Comparison of ENCODE assay signal across 10 cellular contexts in genomic region chr19:8571006-8571411, GRCh38. TPM values are rescaled to one million over a fixed set of nuclear protein-coding genes. Genes with fewer than 3 reads are reported as not detected.
DNase-seq lines count a peak whose midpoint lies in the region; ATAC-seq and TF ChIP-seq lines count a peak whose summit lies in the region.
"Had no signal": no experiment of that assay in that cellular context is flagged by ENCODE, and none has a peak within 500 bp of the region (broad histone marks: within the 10 kb centered on the region; RNA-seq: fewer than 3 reads in every experiment).

No MANE protein-coding gene starts in this region.

- H2BK15ac ChIP-seq in mesendoderm (replicated peaks; ENCODE audit: low read depth) = no peak overlapping the region

- no peak overlapping the region for H2AK5ac ChIP-seq in mesendoderm (ENCODE audit: low read length)

- H3K36me3 ChIP-seq in right atrium auricular region (no peaks in the 10 kb centered on the region), heart right ventricle (no peaks in the 10 kb centered on the region), mesendoderm (ENCODE audit: control insufficient read depth, insufficient read depth, low read length) (no peaks in the 10 kb centered on the region)

- no peak overlapping the region for H3K56ac ChIP-seq in mesendoderm (ENCODE audit: low read length)

- H3K4me3 ChIP-seq in right atrium auricular region (no peak overlapping the region), heart right ventricle (peak overlapping the region in 1 of 10 donors; percentile 40), mesendoderm (ENCODE audit: low read length) (no peak overlapping the region)

- H3K9ac ChIP-seq in mesendoderm (ENCODE audit: low read length) = no peak overlapping the region

- no peak overlapping the region for H3K4me2 ChIP-seq in mesendoderm (ENCODE audit: low read length)

- H3K27me3 Mint-ChIP-seq in activated CD8-positive, alpha-beta T cell treated with anti-CD3 and anti-CD28 coated beads for 36 hours = no peaks in the 10 kb centered on the region

- 21 to 26% methylated on average over 5 of the region's 5 CpGs for WGBS in heart right ventricle, 2 donors
- no CpG with 5 or more reads among the region's 5 CpGs for WGBS in mesendoderm (ENCODE audit: extremely low coverage, insufficient coverage, low lambda C conversion rate)

- H3K18ac ChIP-seq in mesendoderm (ENCODE audit: low read length) = no peak overlapping the region

- intact Hi-C loops in Right ventricle myocardium inferior (cut with DNase I) = no loop called here
- intact Hi-C loops in activated CD8-positive, alpha-beta T cell treated with anti-CD3 and anti-CD28 coated beads for 36 hours (cut with micrococcal nuclease) = no loop called here
- intact Hi-C loops in heart right ventricle (cut with DNase I) = loop anchor here in 1 of 10 donors (10.0 kb wide), 1 partner anchor 46 kb away; no protein-coding TSS in a partner anchor

- no peaks in the 10 kb centered on the region for H3K79me2 ChIP-seq in mesendoderm (ENCODE audit: control insufficient read depth, insufficient read depth, low read length)

- H3K27ac Mint-ChIP-seq in activated CD8-positive, alpha-beta T cell treated with anti-CD3 and anti-CD28 coated beads for 36 hours = peak overlapping the region; percentile 96

- no peak overlapping the region for H4K8ac ChIP-seq in mesendoderm (ENCODE audit: low read depth, low read length)

- H2BK5ac ChIP-seq in mesendoderm (ENCODE audit: low read length) = no peak overlapping the region

- no peak for TF ChIP-seq CTCF in right atrium auricular region (IDR thresholded peaks at IDR 0.05)
- no peak for TF ChIP-seq CTCF in activated CD8-positive, alpha-beta T cell treated with anti-CD3 and anti-CD28 coated beads for 36 hours (IDR thresholded peaks at IDR 0.05)
- no peak for TF ChIP-seq CTCF in heart right ventricle (IDR thresholded peaks at IDR 0.05)

- H2BK120ac ChIP-seq in mesendoderm (ENCODE audit: low read depth, low read length) = no peak overlapping the region

- no peak overlapping the region for H3K4ac ChIP-seq in mesendoderm (ENCODE audit: low read depth, low read length)

- CTCF ChIA-PET in activated CD8-positive, alpha-beta T cell treated with anti-CD3 and anti-CD28 coated beads for 36 hours (lab: Charles Lee) = interaction anchor here (0.9 to 3.1 kb wide), 4 partner anchors 10 to 125 kb away, joined by 3 to 70 read pairs (median 6); partner anchors contain the start of gene ZNF414

- H3K9me3 ChIP-seq in right atrium auricular region (no peaks in the 10 kb centered on the region), heart right ventricle (no peaks in the 10 kb centered on the region)

- H3K9me3 Mint-ChIP-seq in activated CD8-positive, alpha-beta T cell treated with anti-CD3 and anti-CD28 coated beads for 36 hours = no peaks in the 10 kb centered on the region

- no peaks in the 10 kb centered on the region for H3K4me1 ChIP-seq in right atrium auricular region
- peaks cover 0 to 90% (median 0%) of the 10 kb centered on the region in 9 donors for H3K4me1 ChIP-seq in heart right ventricle
- H3K4me1 ChIP-seq in mesendoderm (ENCODE audit: control insufficient read depth, low read depth, low read length) = peaks cover 2% of the 10 kb centered on the region

- peaks cover 6% of the 10 kb centered on the region for H3K36me3 Mint-ChIP-seq in activated CD8-positive, alpha-beta T cell treated with anti-CD3 and anti-CD28 coated beads for 36 hours (ENCODE audit: low read depth)

- ATAC-seq in Right ventricle myocardium inferior = peak; percentile 37
- ATAC-seq in activated CD8-positive, alpha-beta T cell treated with anti-CD3 and anti-CD28 coated beads for 36 hours = peak; percentile 50
- peak in 7 of 8 donors; percentile 34 to 63 (median 52) for ATAC-seq in heart right ventricle
- no peak for ATAC-seq in HG02623 (IDR thresholded peaks at IDR 0.05; ENCODE audit: unreplicated experiment)

- H4K5ac ChIP-seq in mesendoderm (ENCODE audit: low read length) = no peak overlapping the region

- no peak overlapping the region for H3K23ac ChIP-seq in mesendoderm (ENCODE audit: low read length)

- POLR2A ChIA-PET in activated CD8-positive, alpha-beta T cell treated with anti-CD3 and anti-CD28 coated beads for 36 hours (lab: Charles Lee) = interaction anchor here (0.6 to 1.8 kb wide), 5 partner anchors 8 to 251 kb away, joined by 3 to 12 read pairs (median 3); partner anchors contain the start of gene ZNF414

- H3K4me3 Mint-ChIP-seq in activated CD8-positive, alpha-beta T cell treated with anti-CD3 and anti-CD28 coated beads for 36 hours = peak overlapping the region; percentile 53

- DNase-seq in Right ventricle myocardium inferior (ENCODE audit: missing footprints) = peak; percentile 68
- DNase-seq in right atrium auricular region (ENCODE audit: low spot score) = no peak
- DNase-seq in activated CD8-positive, alpha-beta T cell treated with anti-CD3 and anti-CD28 coated beads for 36 hours = peak; percentile 73
- peak in 1 of 2 donors; percentile 29 for DNase-seq in heart right ventricle
- DNase-seq in stromal cell of bone marrow (ENCODE audit: low read depth) = peak; percentile 44
- DNase-seq in mesendoderm = no peak
- DNase-seq in kidney glomerular epithelial cell (lab: John Stamatoyannopoulos, UW) = no peak

- peaks cover 58% of the 10 kb centered on the region for H3K4me1 Mint-ChIP-seq in activated CD8-positive, alpha-beta T cell treated with anti-CD3 and anti-CD28 coated beads for 36 hours (ENCODE audit: low read depth)

- H3K79me1 ChIP-seq in mesendoderm (ENCODE audit: low read length) = no peaks in the 10 kb centered on the region

- H3K27me3 ChIP-seq in right atrium auricular region (no peaks in the 10 kb centered on the region), heart right ventricle (no peaks in the 10 kb centered on the region), mesendoderm (ENCODE audit: insufficient read depth, low read length, poor library complexity) (no peaks in the 10 kb centered on the region)

- H3K27ac ChIP-seq in right atrium auricular region = no peak overlapping the region
- H3K27ac ChIP-seq in heart right ventricle = peak overlapping the region in 2 of 10 donors; percentile 22 to 90
- H3K27ac ChIP-seq in mesendoderm (ENCODE audit: low read depth, low read length) = no peak overlapping the region

RNA-seq across cellular contexts. Expression of gene MYO1F, which starts 6.2 kb away (rescaled TPM):
- total RNA-seq in Right ventricle myocardium inferior (9.3 TPM), right atrium auricular region (10 to 100 TPM in 1 of 2 donors, 1 to 10 TPM in 1; 4.4 to 10.8 TPM), heart right ventricle (10 to 100 TPM in 2 of 10 donors, 1 to 10 TPM in 8; 2.0 to 25.7 (median 6.5) TPM)
- total RNA-seq in activated CD8-positive, alpha-beta T cell treated with anti-CD3 and anti-CD28 coated beads for 36 hours = 10 to 100 TPM; 21.0 to 21.4 TPM
- 1 to 10 TPM; 2.6 to 7.7 TPM for polyA plus RNA-seq in heart right ventricle
- 6.0 TPM for polyA plus RNA-seq in mesendoderm (2013, experiment 1 of 2)
- 5.7 TPM for polyA plus RNA-seq in mesendoderm (2013, experiment 2 of 2)

RNA-seq across cellular contexts. Expression of gene ADAMTS10, which starts 39.5 kb away (rescaled TPM):
- total RNA-seq in Right ventricle myocardium inferior (10.0 TPM), right atrium auricular region (10 to 100 TPM; 13.1 to 14.9 TPM), heart right ventricle (10 to 100 TPM in 4 of 10 donors, 1 to 10 TPM in 6; 2.7 to 12.6 (median 7.1) TPM)
- 1 to 10 TPM; 3.7 to 4.0 TPM for total RNA-seq in activated CD8-positive, alpha-beta T cell treated with anti-CD3 and anti-CD28 coated beads for 36 hours
- 10 to 100 TPM in 1 of 2 donors, 1 to 10 TPM in 1; 9.1 to 34.5 TPM for polyA plus RNA-seq in heart right ventricle
- 7.5 TPM for polyA plus RNA-seq in mesendoderm (2013, experiment 1 of 2)
- 8.5 TPM for polyA plus RNA-seq in mesendoderm (2013, experiment 2 of 2)

RNA-seq across cellular contexts. Expression of gene ZNF414, which starts 57.0 kb away (rescaled TPM):
- total RNA-seq in Right ventricle myocardium inferior (9.8 TPM), right atrium auricular region (10 to 100 TPM in 1 of 2 donors, 1 to 10 TPM in 1; 8.2 to 13.5 TPM), heart right ventricle (10 to 100 TPM; 11.7 to 20.9 (median 17.1) TPM)
- total RNA-seq in activated CD8-positive, alpha-beta T cell treated with anti-CD3 and anti-CD28 coated beads for 36 hours = 10 to 100 TPM; 21.6 to 24.0 TPM
- 10 to 100 TPM; 19.7 to 34.3 TPM for polyA plus RNA-seq in heart right ventricle
- polyA plus RNA-seq in mesendoderm (2013, experiment 1 of 2) = 25.9 TPM
- polyA plus RNA-seq in mesendoderm (2013, experiment 2 of 2) = 24.4 TPM

RNA-seq across cellular contexts. Expression of gene NFILZ, which starts 59.4 kb away (rescaled TPM):
- total RNA-seq in Right ventricle myocardium inferior = not detected
- not detected for total RNA-seq in right atrium auricular region
- not detected for total RNA-seq in activated CD8-positive, alpha-beta T cell treated with anti-CD3 and anti-CD28 coated beads for 36 hours
- total RNA-seq in heart right ventricle = not detected
- polyA plus RNA-seq in heart right ventricle = not detected
- not detected for polyA plus RNA-seq in mesendoderm (2013, experiment 1 of 2)
- polyA plus RNA-seq in mesendoderm (2013, experiment 2 of 2) = not detected
- total RNA-seq: kidney epithelial cell; T-helper 1 cell treated with Interleukin-12 subunit alpha and Interleukin-12 subunit beta and Interleukin-4 antibody, amounts not matched to agents 30 ng/mL and 1 ng/mL, for 36 hours had no signal

Comparison
In these comparisons a context has a peak if more than half of its experiments do, and no peak if none do; other contexts are left out.
1. DNase-seq: peak in Right ventricle myocardium inferior (single experiment), activated CD8-positive, alpha-beta T cell treated with anti-CD3 and anti-CD28 coated beads for 36 hours (single experiment) and stromal cell of bone marrow (single experiment); none in right atrium auricular region (single experiment), mesendoderm (single experiment) and kidney glomerular epithelial cell (single experiment).